Comparison of ENCODE assay signal across 8 cellular contexts in genomic region chr11:30322826-30323710, GRCh38.
A peak's percentile ranks its signal among the peaks of the same experiment; 100 is the strongest.
DNase-seq lines count a peak whose midpoint lies in the region; ATAC-seq and TF ChIP-seq lines count a peak whose summit lies in the region.

Gene ARL14EP (plus strand): TSS chr11:30323104. CDS start chr11:30330949, 7,845 bp downstream.

- TF ChIP-seq POLR2A in GM18951 (IDR thresholded peaks at IDR 0.05; ENCODE audit: extremely low read depth, insufficient read depth, insufficient read length) = peak; percentile 91

- in situ Hi-C loops in GM18951 (cut with MboI; ENCODE audit: low sequenced_read_pairs, unreplicated experiment) = no loop called here

- ATAC-seq in HG03196 (IDR thresholded peaks at IDR 0.05; ENCODE audit: unreplicated experiment) = peak; percentile 99

- peak; percentile 93 for DNase-seq in AG08395 (ENCODE audit: low spot score)
- peak; percentile 97 for DNase-seq in NCI-H345 (lab: John Stamatoyannopoulos, UW)
- peak; percentile 72 to 81 (median 78) for DNase-seq in activated CD4-positive, CD25-positive, alpha-beta regulatory T cell (lab: John Stamatoyannopoulos, UW)
- DNase-seq in central memory CD4-positive, alpha-beta T cell = peak; percentile 85
- DNase-seq in inferior parietal cortex (ENCODE audit: extremely low spot score) = peak; percentile 93
- DNase-seq in stimulated activated CD4-positive, alpha-beta T cell treated with anti-CD3 and anti-CD28 coated beads, Interleukin-12 subunit alpha, Interleukin-12 subunit beta, amount 100 ng/mL, for 24 hours (ENCODE audit: low read depth in 2 of 2) = peak; percentile 77 to 90

Comparison
In these comparisons a context has a peak if more than half of its experiments do, and no peak if none do; other contexts are left out.
1. Peak in every context shown above with its lines: DNase-seq and ATAC-seq.